9 cellular contexts compared by ENCODE assay signal in genomic region chr10:101018600-101019439, GRCh38. TPM values are rescaled to one million over a fixed set of nuclear protein-coding genes. Genes with fewer than 3 reads are reported as not detected.
DNase-seq lines count a peak whose midpoint lies in the region; ATAC-seq and TF ChIP-seq lines count a peak whose summit lies in the region.
"Had no signal": no experiment of that assay in that cellular context is flagged by ENCODE, and none has a peak within 500 bp of the region (broad histone marks: within the 10 kb centered on the region; RNA-seq: fewer than 3 reads in every experiment).

No MANE protein-coding gene starts in this region.

- H3K9me3 Mint-ChIP-seq in activated naive CD8-positive, alpha-beta T cell treated with anti-CD3 and anti-CD28 coated beads, Interleukin-2, amount 50 U/mL, for 24 hours = no peaks in the 10 kb centered on the region
- H3K9me3 Mint-ChIP-seq in progenitor cell of endocrine pancreas (ENCODE audit: low read depth) = no peaks in the 10 kb centered on the region

- peak; percentile 81 for DNase-seq in EH (ENCODE audit: low read depth)
- peak; percentile 81 to 87 for DNase-seq in Kasumi-1 (lab: John Stamatoyannopoulos, UW)
- DNase-seq in SW 1271 (lab: John Stamatoyannopoulos, UW) = peak; percentile 28 to 41
- DNase-seq in activated naive CD8-positive, alpha-beta T cell treated with anti-CD3 and anti-CD28 coated beads, Interleukin-2, amount 50 U/mL, for 24 hours = peak; percentile 91
- DNase-seq in heart right ventricle = peak; percentile 79 to 88
- peak; percentile 85 for DNase-seq in progenitor cell of endocrine pancreas (ENCODE audit: low spot score, unreplicated experiment)
- no peak for DNase-seq in cortex of kidney (lab: John Stamatoyannopoulos, UW)

- peak overlapping the region in 4 of 10 donors; percentile 19 to 58 (median 43) for H3K27ac ChIP-seq in heart right ventricle
- H3K27ac ChIP-seq: epithelial cell of prostate had no signal

- peaks cover 0 to 25% (median 10%) of the 10 kb centered on the region in 9 donors for H3K4me1 ChIP-seq in heart right ventricle

- peaks cover 0 to 29% (median 24%) of the 10 kb centered on the region in 7 donors for H3K27me3 ChIP-seq in heart right ventricle

- TF ChIP-seq CTCF in heart right ventricle (IDR thresholded peaks at IDR 0.05) = peak; percentile 44 to 84 (median 73)
- peak; percentile 82 for TF ChIP-seq CTCF in progenitor cell of endocrine pancreas (IDR thresholded peaks at IDR 0.05; ENCODE audit: unreplicated experiment)

- H3K27me3 Mint-ChIP-seq in activated naive CD8-positive, alpha-beta T cell treated with anti-CD3 and anti-CD28 coated beads, Interleukin-2, amount 50 U/mL, for 24 hours = peaks cover 42% of the 10 kb centered on the region
- peaks cover 70% of the 10 kb centered on the region for H3K27me3 Mint-ChIP-seq in progenitor cell of endocrine pancreas

- WGBS in heart right ventricle, 2 donors = 15% methylated on average over 45 of the region's 45 CpGs

- H3K4me3 Mint-ChIP-seq in activated naive CD8-positive, alpha-beta T cell treated with anti-CD3 and anti-CD28 coated beads, Interleukin-2, amount 50 U/mL, for 24 hours = no peak overlapping the region
- H3K4me3 Mint-ChIP-seq in progenitor cell of endocrine pancreas (ENCODE audit: low read depth) = no peak overlapping the region

- no peaks in the 10 kb centered on the region for H3K9me3 ChIP-seq in heart right ventricle

- peak overlapping the region in 2 of 10 donors; percentile 11 to 20 for H3K4me3 ChIP-seq in heart right ventricle

- no peaks in the 10 kb centered on the region for H3K36me3 ChIP-seq in heart right ventricle

- H3K4me1 Mint-ChIP-seq in activated naive CD8-positive, alpha-beta T cell treated with anti-CD3 and anti-CD28 coated beads, Interleukin-2, amount 50 U/mL, for 24 hours = peaks cover 22% of the 10 kb centered on the region
- peaks cover 5% of the 10 kb centered on the region for H3K4me1 Mint-ChIP-seq in progenitor cell of endocrine pancreas (ENCODE audit: low read depth)

- intact Hi-C loops in heart right ventricle (cut with DNase I) = no loop called here

- no peak overlapping the region for H3K27ac Mint-ChIP-seq in activated naive CD8-positive, alpha-beta T cell treated with anti-CD3 and anti-CD28 coated beads, Interleukin-2, amount 50 U/mL, for 24 hours
- no peak overlapping the region for H3K27ac Mint-ChIP-seq in progenitor cell of endocrine pancreas

- peak; percentile 72 for ATAC-seq in activated naive CD8-positive, alpha-beta T cell treated with anti-CD3 and anti-CD28 coated beads, Interleukin-2, amount 50 U/mL, for 24 hours
- ATAC-seq in heart right ventricle (peak; percentile 66 to 79 (median 74)), HG03159 (IDR thresholded peaks at IDR 0.05; ENCODE audit: unreplicated experiment) (no peak)

- H3K36me3 Mint-ChIP-seq in activated naive CD8-positive, alpha-beta T cell treated with anti-CD3 and anti-CD28 coated beads, Interleukin-2, amount 50 U/mL, for 24 hours (ENCODE audit: low read depth) = no peaks in the 10 kb centered on the region
- no peaks in the 10 kb centered on the region for H3K36me3 Mint-ChIP-seq in progenitor cell of endocrine pancreas (ENCODE audit: insufficient read depth)

RNA-seq across cellular contexts. Expression of gene PDZD7, which starts 12.1 kb away (rescaled TPM):
- total RNA-seq in heart right ventricle (under 1 TPM in 9 of 10 donors, not detected in 1; 0.17 to 0.60 (median 0.22) TPM), progenitor cell of endocrine pancreas (0.29 and 0.84 TPM in 2 replicates)
- under 1 TPM; 0.13 to 0.66 TPM for polyA plus RNA-seq in heart right ventricle

RNA-seq across cellular contexts. Expression of gene SFXN3, which starts 12.2 kb away (rescaled TPM):
- total RNA-seq in heart right ventricle (10 to 100 TPM in 9 of 10 donors, 1 to 10 TPM in 1; 8.4 to 25.7 (median 14.2) TPM), progenitor cell of endocrine pancreas (4.4 and 6.1 TPM in 2 replicates)
- polyA plus RNA-seq in heart right ventricle = 10 to 100 TPM; 16.6 to 23.6 TPM

RNA-seq across cellular contexts. Expression of gene LZTS2, which starts 19.2 kb away (rescaled TPM):
- total RNA-seq in heart right ventricle (10 to 100 TPM; 28.6 to 48.3 (median 38.9) TPM), progenitor cell of endocrine pancreas (81.1 and 83.2 TPM in 2 replicates)
- polyA plus RNA-seq in heart right ventricle = 10 to 100 TPM; 43.8 to 73.7 TPM

RNA-seq across cellular contexts. Expression of gene TWNK, which starts 31.5 kb away (rescaled TPM):
- total RNA-seq in heart right ventricle = 1 to 10 TPM; 4.7 to 7.7 (median 5.4) TPM
- 1 to 10 TPM; 4.2 to 6.1 TPM for polyA plus RNA-seq in heart right ventricle
- total RNA-seq in progenitor cell of endocrine pancreas = 12.8 and 13.3 TPM in 2 replicates

RNA-seq across cellular contexts. Expression of gene MRPL43, which starts 31.5 kb away (rescaled TPM):
- 10 to 100 TPM; 43.8 to 73.4 (median 55.2) TPM for total RNA-seq in heart right ventricle
- 100 to 1,000 TPM; 102 to 123 TPM for polyA plus RNA-seq in heart right ventricle
- 70.7 and 72.4 TPM in 2 replicates for total RNA-seq in progenitor cell of endocrine pancreas
